ENCODE assay signal across 1 cellular context in the genomic region with DNA sequence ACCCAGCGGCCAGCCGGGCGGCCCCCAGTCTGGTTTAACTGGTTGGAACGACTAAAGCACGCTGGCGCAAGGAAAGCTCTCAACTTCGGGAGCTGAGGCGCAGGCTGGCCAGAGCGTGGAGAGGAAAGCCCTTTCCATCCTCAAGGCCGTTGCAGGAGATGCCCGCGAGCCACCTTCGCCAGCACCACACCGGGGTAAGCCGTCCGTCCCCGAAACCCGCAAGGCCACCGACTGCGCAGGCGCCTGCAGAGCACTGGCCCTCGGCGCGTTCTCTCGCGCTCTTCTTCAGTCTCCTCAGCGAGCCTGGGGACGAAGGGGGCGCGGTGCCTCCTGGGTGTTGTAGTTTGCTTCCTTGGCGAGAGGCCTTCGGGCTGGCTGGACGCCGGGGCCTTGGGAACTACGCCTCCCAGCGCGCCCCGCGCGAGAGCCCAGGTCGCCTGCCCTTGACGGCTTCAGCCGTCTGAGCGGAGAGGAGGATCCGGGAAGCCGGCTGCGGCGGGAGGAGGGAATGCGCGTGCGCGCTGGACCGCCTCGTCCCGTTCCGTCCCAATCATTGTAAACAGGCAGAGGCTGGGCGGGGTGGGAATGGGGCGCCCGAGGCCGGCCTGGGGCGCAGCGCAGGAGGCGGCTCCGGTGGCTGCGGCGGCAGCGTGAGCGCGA.
TF ChIP-seq lines count a peak whose summit lies in the region.

A gene (plus strand): TSS at position 531 of the 660 bp plus-strand sequence. CDS start 37,533 bp downstream, outside the sequence.

TF ChIP-seq in WTC11, 78 proteins besides CTCF, POLR2A, EP300 and RAD21 (continued from another document and continues in another):
- TF ChIP-seq, protein P1, sequence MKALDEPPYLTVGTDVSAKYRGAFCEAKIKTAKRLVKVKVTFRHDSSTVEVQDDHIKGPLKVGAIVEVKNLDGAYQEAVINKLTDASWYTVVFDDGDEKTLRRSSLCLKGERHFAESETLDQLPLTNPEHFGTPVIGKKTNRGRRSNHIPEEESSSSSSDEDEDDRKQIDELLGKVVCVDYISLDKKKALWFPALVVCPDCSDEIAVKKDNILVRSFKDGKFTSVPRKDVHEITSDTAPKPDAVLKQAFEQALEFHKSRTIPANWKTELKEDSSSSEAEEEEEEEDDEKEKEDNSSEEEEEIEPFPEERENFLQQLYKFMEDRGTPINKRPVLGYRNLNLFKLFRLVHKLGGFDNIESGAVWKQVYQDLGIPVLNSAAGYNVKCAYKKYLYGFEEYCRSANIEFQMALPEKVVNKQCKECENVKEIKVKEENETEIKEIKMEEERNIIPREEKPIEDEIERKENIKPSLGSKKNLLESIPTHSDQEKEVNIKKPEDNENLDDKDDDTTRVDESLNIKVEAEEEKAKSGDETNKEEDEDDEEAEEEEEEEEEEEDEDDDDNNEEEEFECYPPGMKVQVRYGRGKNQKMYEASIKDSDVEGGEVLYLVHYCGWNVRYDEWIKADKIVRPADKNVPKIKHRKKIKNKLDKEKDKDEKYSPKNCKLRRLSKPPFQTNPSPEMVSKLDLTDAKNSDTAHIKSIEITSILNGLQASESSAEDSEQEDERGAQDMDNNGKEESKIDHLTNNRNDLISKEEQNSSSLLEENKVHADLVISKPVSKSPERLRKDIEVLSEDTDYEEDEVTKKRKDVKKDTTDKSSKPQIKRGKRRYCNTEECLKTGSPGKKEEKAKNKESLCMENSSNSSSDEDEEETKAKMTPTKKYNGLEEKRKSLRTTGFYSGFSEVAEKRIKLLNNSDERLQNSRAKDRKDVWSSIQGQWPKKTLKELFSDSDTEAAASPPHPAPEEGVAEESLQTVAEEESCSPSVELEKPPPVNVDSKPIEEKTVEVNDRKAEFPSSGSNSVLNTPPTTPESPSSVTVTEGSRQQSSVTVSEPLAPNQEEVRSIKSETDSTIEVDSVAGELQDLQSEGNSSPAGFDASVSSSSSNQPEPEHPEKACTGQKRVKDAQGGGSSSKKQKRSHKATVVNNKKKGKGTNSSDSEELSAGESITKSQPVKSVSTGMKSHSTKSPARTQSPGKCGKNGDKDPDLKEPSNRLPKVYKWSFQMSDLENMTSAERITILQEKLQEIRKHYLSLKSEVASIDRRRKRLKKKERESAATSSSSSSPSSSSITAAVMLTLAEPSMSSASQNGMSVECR (CRISPR knock-in tag; IDR thresholded peaks at IDR 0.05; ENCODE audit: borderline replicate concordance) = peak; percentile 92; the same call in 1 of the 2 replicates
- TF ChIP-seq, protein P2, sequence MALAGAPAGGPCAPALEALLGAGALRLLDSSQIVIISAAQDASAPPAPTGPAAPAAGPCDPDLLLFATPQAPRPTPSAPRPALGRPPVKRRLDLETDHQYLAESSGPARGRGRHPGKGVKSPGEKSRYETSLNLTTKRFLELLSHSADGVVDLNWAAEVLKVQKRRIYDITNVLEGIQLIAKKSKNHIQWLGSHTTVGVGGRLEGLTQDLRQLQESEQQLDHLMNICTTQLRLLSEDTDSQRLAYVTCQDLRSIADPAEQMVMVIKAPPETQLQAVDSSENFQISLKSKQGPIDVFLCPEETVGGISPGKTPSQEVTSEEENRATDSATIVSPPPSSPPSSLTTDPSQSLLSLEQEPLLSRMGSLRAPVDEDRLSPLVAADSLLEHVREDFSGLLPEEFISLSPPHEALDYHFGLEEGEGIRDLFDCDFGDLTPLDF (CRISPR knock-in tag; IDR thresholded peaks at IDR 0.05) = no peak; the same call in 1 of the 2 replicates
- peak; percentile 89 for TF ChIP-seq FOXK1 (CRISPR knock-in tag; IDR thresholded peaks at IDR 0.05)
- TF ChIP-seq ZNF671 (CRISPR knock-in tag; IDR thresholded peaks at IDR 0.05) = no peak
- TF ChIP-seq, protein P3, sequence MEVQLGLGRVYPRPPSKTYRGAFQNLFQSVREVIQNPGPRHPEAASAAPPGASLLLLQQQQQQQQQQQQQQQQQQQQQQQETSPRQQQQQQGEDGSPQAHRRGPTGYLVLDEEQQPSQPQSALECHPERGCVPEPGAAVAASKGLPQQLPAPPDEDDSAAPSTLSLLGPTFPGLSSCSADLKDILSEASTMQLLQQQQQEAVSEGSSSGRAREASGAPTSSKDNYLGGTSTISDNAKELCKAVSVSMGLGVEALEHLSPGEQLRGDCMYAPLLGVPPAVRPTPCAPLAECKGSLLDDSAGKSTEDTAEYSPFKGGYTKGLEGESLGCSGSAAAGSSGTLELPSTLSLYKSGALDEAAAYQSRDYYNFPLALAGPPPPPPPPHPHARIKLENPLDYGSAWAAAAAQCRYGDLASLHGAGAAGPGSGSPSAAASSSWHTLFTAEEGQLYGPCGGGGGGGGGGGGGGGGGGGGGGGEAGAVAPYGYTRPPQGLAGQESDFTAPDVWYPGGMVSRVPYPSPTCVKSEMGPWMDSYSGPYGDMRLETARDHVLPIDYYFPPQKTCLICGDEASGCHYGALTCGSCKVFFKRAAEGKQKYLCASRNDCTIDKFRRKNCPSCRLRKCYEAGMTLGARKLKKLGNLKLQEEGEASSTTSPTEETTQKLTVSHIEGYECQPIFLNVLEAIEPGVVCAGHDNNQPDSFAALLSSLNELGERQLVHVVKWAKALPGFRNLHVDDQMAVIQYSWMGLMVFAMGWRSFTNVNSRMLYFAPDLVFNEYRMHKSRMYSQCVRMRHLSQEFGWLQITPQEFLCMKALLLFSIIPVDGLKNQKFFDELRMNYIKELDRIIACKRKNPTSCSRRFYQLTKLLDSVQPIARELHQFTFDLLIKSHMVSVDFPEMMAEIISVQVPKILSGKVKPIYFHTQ (CRISPR knock-in tag; IDR thresholded peaks at IDR 0.05) = no peak
- TF ChIP-seq SMAD4 (CRISPR knock-in tag; IDR thresholded peaks at IDR 0.05) = peak; percentile 38; the same call in 1 of the 2 replicates
- TF ChIP-seq SMAD3 (CRISPR knock-in tag; IDR thresholded peaks at IDR 0.05; ENCODE audit: borderline replicate concordance) = no peak
- no peak for TF ChIP-seq ZNF423 (CRISPR knock-in tag; IDR thresholded peaks at IDR 0.05)
- no peak for TF ChIP-seq NFATC4 (CRISPR knock-in tag; IDR thresholded peaks at IDR 0.05)
- TF ChIP-seq ZNF263 (CRISPR knock-in tag; IDR thresholded peaks at IDR 0.05; ENCODE audit: low read depth) = no peak
- no peak for TF ChIP-seq HMGA2 (CRISPR knock-in tag; IDR thresholded peaks at IDR 0.05)
- peak; percentile 40; the same call in 1 of the 2 replicates for TF ChIP-seq GABPB1 (CRISPR knock-in tag; IDR thresholded peaks at IDR 0.05)
- no peak for TF ChIP-seq ZNF416 (CRISPR knock-in tag; IDR thresholded peaks at IDR 0.05)
- TF ChIP-seq, protein P4, sequence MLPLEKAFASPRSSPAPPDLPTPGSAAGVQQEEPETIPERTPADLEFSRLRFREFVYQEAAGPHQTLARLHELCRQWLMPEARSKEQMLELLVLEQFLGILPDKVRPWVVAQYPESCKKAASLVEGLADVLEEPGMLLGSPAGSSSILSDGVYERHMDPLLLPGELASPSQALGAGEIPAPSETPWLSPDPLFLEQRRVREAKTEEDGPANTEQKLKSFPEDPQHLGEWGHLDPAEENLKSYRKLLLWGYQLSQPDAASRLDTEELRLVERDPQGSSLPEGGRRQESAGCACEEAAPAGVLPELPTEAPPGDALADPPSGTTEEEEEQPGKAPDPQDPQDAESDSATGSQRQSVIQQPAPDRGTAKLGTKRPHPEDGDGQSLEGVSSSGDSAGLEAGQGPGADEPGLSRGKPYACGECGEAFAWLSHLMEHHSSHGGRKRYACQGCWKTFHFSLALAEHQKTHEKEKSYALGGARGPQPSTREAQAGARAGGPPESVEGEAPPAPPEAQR (CRISPR knock-in tag; IDR thresholded peaks at IDR 0.05) = no peak
- no peak for TF ChIP-seq RORB (CRISPR knock-in tag; IDR thresholded peaks at IDR 0.05)
- no peak for TF ChIP-seq NR3C1 (CRISPR knock-in tag; conservative IDR thresholded peaks at IDR 0.05; ENCODE audit: low read depth)
- no peak for TF ChIP-seq ZBTB21 (CRISPR knock-in tag; IDR thresholded peaks at IDR 0.05; ENCODE audit: borderline replicate concordance)
- TF ChIP-seq TEAD4 (CRISPR knock-in tag; IDR thresholded peaks at IDR 0.05) = peak; percentile 69; the same call in 1 of the 2 replicates
- TF ChIP-seq TP53 (CRISPR knock-in tag; IDR thresholded peaks at IDR 0.05) = no peak
- no peak for TF ChIP-seq ELF4 (CRISPR knock-in tag; IDR thresholded peaks at IDR 0.05; ENCODE audit: low read depth)
- TF ChIP-seq, protein P5, sequence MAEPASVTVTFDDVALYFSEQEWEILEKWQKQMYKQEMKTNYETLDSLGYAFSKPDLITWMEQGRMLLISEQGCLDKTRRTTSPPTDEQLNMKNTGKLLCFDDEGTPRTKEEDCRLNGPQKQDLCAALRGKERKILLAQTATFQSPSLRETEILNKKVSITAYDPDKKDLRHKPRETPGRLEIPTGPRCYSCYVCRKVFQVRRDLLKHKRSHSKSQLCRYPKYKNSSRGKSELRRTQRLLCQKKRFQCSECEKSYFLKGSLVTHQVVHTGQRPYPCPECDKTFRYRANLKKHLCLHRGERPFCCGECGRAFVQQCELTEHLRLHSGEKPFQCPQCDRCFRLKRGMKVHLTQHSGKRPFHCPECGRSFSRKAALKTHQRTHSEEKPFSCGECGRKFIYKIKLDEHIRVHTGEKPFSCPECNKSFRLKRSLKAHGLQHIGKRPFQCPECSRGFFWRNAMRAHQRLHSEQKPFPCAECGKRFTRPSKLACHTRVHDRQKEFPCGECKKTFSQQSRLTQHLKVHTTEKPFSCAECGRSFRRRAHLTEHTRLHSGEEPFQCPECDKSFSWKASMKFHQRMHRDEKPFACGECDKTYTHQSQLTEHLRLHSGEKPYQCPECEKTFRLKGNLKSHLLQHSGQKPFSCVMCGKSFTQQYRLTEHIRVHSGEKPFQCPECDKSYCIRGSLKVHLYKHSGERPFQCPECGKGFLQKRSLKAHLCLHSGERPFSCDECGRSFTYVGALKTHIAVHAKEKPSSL (CRISPR knock-in tag; conservative IDR thresholded peaks at IDR 0.05) = no peak
- TF ChIP-seq, protein P6, sequence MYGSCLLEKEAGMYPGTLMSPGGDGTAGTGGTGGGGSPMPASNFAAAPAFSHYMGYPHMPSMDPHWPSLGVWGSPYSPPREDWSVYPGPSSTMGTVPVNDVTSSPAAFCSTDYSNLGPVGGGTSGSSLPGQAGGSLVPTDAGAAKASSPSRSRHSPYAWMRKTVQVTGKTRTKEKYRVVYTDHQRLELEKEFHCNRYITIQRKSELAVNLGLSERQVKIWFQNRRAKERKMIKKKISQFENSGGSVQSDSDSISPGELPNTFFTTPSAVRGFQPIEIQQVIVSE (CRISPR knock-in tag; IDR thresholded peaks at IDR 0.05; ENCODE audit: borderline replicate concordance) = no peak
- no peak for TF ChIP-seq SOX15 (CRISPR knock-in tag; IDR thresholded peaks at IDR 0.05)
- TF ChIP-seq ESRRA (CRISPR knock-in tag; IDR thresholded peaks at IDR 0.05; ENCODE audit: borderline replicate concordance) = peak; percentile 70; the same call in 1 of the 2 replicates
- no peak for TF ChIP-seq GTF2I (CRISPR knock-in tag; conservative IDR thresholded peaks at IDR 0.05)
- no peak for TF ChIP-seq RELA (CRISPR knock-in tag; IDR thresholded peaks at IDR 0.05; ENCODE audit: borderline replicate concordance)
- no peak for TF ChIP-seq NR1H2 (CRISPR knock-in tag; IDR thresholded peaks at IDR 0.05)
- TF ChIP-seq, protein P7, sequence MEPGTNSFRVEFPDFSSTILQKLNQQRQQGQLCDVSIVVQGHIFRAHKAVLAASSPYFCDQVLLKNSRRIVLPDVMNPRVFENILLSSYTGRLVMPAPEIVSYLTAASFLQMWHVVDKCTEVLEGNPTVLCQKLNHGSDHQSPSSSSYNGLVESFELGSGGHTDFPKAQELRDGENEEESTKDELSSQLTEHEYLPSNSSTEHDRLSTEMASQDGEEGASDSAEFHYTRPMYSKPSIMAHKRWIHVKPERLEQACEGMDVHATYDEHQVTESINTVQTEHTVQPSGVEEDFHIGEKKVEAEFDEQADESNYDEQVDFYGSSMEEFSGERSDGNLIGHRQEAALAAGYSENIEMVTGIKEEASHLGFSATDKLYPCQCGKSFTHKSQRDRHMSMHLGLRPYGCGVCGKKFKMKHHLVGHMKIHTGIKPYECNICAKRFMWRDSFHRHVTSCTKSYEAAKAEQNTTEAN (CRISPR knock-in tag; IDR thresholded peaks at IDR 0.05) = no peak
- no peak for TF ChIP-seq NR2C2 (CRISPR knock-in tag; IDR thresholded peaks at IDR 0.05)
- TF ChIP-seq, protein P8, sequence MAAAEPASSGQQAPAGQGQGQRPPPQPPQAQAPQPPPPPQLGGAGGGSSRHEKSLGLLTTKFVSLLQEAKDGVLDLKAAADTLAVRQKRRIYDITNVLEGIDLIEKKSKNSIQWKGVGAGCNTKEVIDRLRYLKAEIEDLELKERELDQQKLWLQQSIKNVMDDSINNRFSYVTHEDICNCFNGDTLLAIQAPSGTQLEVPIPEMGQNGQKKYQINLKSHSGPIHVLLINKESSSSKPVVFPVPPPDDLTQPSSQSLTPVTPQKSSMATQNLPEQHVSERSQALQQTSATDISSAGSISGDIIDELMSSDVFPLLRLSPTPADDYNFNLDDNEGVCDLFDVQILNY (CRISPR knock-in tag; IDR thresholded peaks at IDR 0.05) = peak; percentile 86
- no peak for TF ChIP-seq JAZF1 (CRISPR knock-in tag; IDR thresholded peaks at IDR 0.05)
- TF ChIP-seq TEAD1 (CRISPR knock-in tag; IDR thresholded peaks at IDR 0.05) = peak; percentile 79
- no peak for TF ChIP-seq NFYB (CRISPR knock-in tag; conservative IDR thresholded peaks at IDR 0.05; ENCODE audit: low read depth)
- no peak for TF ChIP-seq PRRX2 (CRISPR knock-in tag; IDR thresholded peaks at IDR 0.05)
- TF ChIP-seq, protein P9, sequence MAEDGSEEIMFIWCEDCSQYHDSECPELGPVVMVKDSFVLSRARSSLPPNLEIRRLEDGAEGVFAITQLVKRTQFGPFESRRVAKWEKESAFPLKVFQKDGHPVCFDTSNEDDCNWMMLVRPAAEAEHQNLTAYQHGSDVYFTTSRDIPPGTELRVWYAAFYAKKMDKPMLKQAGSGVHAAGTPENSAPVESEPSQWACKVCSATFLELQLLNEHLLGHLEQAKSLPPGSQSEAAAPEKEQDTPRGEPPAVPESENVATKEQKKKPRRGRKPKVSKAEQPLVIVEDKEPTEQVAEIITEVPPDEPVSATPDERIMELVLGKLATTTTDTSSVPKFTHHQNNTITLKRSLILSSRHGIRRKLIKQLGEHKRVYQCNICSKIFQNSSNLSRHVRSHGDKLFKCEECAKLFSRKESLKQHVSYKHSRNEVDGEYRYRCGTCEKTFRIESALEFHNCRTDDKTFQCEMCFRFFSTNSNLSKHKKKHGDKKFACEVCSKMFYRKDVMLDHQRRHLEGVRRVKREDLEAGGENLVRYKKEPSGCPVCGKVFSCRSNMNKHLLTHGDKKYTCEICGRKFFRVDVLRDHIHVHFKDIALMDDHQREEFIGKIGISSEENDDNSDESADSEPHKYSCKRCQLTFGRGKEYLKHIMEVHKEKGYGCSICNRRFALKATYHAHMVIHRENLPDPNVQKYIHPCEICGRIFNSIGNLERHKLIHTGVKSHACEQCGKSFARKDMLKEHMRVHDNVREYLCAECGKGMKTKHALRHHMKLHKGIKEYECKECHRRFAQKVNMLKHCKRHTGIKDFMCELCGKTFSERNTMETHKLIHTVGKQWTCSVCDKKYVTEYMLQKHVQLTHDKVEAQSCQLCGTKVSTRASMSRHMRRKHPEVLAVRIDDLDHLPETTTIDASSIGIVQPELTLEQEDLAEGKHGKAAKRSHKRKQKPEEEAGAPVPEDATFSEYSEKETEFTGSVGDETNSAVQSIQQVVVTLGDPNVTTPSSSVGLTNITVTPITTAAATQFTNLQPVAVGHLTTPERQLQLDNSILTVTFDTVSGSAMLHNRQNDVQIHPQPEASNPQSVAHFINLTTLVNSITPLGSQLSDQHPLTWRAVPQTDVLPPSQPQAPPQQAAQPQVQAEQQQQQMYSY (CRISPR knock-in tag; IDR thresholded peaks at IDR 0.05) = no peak
- no peak for TF ChIP-seq TCF7 (CRISPR knock-in tag; IDR thresholded peaks at IDR 0.05; ENCODE audit: low read depth)
- TF ChIP-seq GRHL2 (CRISPR knock-in tag; IDR thresholded peaks at IDR 0.05; ENCODE audit: insufficient replicate concordance, severe bottlenecking) = no peak
